Comparison of ENCODE assay signal across 8 cellular contexts in genomic region chr16:2578905-2579304, GRCh38. TPM values are rescaled to one million over a fixed set of nuclear protein-coding genes. Genes with fewer than 3 reads are reported as not detected.
"Had no signal": no experiment of that assay in that cellular context is flagged by ENCODE, and none has a peak within 500 bp of the region (broad histone marks: within the 10 kb centered on the region; RNA-seq: fewer than 3 reads in every experiment).

No MANE protein-coding gene starts in this region.

RNA-seq across cellular contexts. Expression of gene CEMP1, which starts 47.7 kb away (rescaled TPM):
- total RNA-seq: activated CD4-positive, alpha-beta memory T cell treated with anti-CD3 and anti-CD28 coated beads for 36 hours; activated CD4-positive, alpha-beta T cell treated with anti-CD3 and anti-CD28 coated beads for 36 hours; activated CD4-positive, alpha-beta T cell treated with anti-CD3 and anti-CD28 coated beads, Interleukin-2, amount 10 ng/mL, durations not matched to agents 24 days and 14 days; activated CD8-positive, alpha-beta memory T cell treated with anti-CD3 and anti-CD28 coated beads for 36 hours; activated CD8-positive, alpha-beta memory T cell treated with anti-CD3 and anti-CD28 coated beads, Interleukin-2, amount 10 ng/mL, durations not matched to agents 7 days and 5 days; activated CD8-positive, alpha-beta T cell treated with anti-CD3 and anti-CD28 coated beads for 36 hours; activated CD8-positive, alpha-beta T cell treated with anti-CD3 and anti-CD28 coated beads, Interleukin-2, amount 10 ng/mL, durations not matched to agents 7 days and 5 days; T-helper 2 cell treated with Interferon-gamma antibody and Interleukin-4, amounts not matched to agents 100 ng/mL and 5 ng/mL, for 36 hours had no signal
